Comparison of ENCODE assay signal across 8 cellular contexts in the genomic region with DNA sequence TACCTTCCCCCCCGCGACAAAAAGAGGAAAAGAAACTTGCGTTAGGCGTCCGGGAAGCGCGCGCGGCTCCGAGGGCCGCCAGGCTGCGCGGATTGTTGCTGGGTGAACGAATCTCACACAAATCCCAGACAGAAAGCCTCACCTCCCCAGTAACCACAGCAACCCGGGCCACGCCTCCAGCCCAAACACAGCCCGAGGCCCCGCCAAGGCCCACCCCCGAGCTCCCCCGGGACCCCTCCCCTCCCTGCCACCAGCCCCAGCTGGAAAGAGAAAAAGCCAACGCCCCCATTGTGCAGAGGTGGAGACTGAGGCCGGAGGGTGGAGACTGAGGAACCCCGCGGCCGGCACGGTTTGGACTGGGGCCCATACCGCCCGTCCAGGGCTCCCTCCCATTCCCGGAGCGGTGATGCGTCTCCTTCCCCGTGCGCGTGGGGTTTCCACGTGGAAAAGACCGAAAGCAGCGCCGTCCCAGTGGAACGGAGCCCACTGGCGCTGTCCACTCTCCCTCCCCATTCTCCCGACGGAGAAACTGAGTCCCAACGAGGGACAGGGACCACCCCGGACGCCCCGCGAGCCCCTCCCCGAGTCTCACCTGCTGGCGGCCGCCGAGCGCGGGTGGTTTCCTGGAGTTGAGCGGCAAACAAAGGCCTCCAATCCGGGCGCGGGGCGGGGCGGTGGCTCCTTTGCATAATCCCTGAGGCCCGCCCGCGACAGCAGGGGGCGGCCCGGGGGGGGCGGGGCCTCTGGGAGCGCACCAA.
A peak's percentile ranks its signal among the peaks of the same experiment; 100 is the strongest.
DNase-seq lines count a peak whose midpoint lies in the region.

No MANE protein-coding gene starts in this region.

- peak overlapping the region; percentile 33 for H3K4me3 ChIP-seq in neuron (ENCODE audit: low read length)

- H3K9me3 ChIP-seq in neuron (ENCODE audit: low read length) = no peaks in the 10 kb centered on the region

- H2AFZ ChIP-seq in neuron (ENCODE audit: low read depth, low read length) = no peak overlapping the region

- DNase-seq in ELF-1 (ENCODE audit: low read depth, low spot score) = peak; percentile 97
- DNase-seq in GOT3 (lab: John Stamatoyannopoulos, UW) = peak; percentile 72
- peak; percentile 85 to 90 for DNase-seq in Kasumi-1 (lab: John Stamatoyannopoulos, UW)
- DNase-seq in SHP77 treated with DMSO at 0.1 percent for 48 hours (lab: John Stamatoyannopoulos, UW) = peak; percentile 90
- peak; percentile 96 for DNase-seq in activated gamma-delta T cell treated with Interleukin-2 at 50 U/mL for 16 hours
- peak; percentile 82 for DNase-seq in foreskin melanocyte
- DNase-seq in stromal cell of bone marrow (ENCODE audit: low read depth) = peak; percentile 87

- peaks cover 6% of the 10 kb centered on the region for H3K4me1 ChIP-seq in neuron (ENCODE audit: insufficient read depth, low read length)

- no peaks in the 10 kb centered on the region for H3K27me3 ChIP-seq in neuron (ENCODE audit: insufficient read depth, low read length)

- peaks cover 4% of the 10 kb centered on the region for H3K36me3 ChIP-seq in neuron (ENCODE audit: insufficient read depth, low read length)

Comparison
In these comparisons a context has a peak if more than half of its experiments do, and no peak if none do; other contexts are left out.
1. Peak in every context shown above with its lines: DNase-seq and H3K4me3 ChIP-seq.